6 cellular contexts compared by ENCODE assay signal in the genomic region with DNA sequence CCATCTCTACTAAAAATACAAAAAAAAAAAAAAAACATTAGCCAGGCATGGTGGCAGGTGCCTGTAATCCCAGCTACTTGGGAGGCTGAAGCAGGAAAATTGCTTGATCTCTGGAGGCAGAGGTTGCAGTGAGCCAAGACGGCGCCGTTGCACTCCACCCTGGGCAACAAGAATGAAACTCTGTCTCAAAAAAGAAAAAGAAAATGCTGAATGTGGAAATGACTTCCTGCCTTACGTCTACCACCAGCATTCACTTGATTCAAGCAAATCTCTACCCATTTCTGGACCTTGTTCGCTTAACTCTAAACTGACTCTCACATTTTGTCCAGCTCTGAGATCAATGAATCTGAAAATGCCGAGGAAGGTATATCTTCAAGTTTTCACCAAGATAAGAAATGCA.
"Had no signal": no experiment of that assay in that cellular context is flagged by ENCODE, and none has a peak within 500 bp of the region (broad histone marks: within the 10 kb centered on the region; RNA-seq: fewer than 3 reads in every experiment).

No MANE protein-coding gene starts in this region.

- H3K27me3 Mint-ChIP-seq: IgD-negative memory B cell had no signal

- H3K4me3 ChIP-seq: GM23338 had no signal

- H3K27ac ChIP-seq: HL-60 had no signal

- DNase-seq: H9, HCEC 1CT had no signal

- H3K9me3 Mint-ChIP-seq: GM23338, H9, IgD-negative memory B cell had no signal

- H3K36me3 Mint-ChIP-seq: IgD-negative memory B cell had no signal

- ATAC-seq: GM23338, HepG2 had no signal

- H3K27ac Mint-ChIP-seq: GM23338, H9, IgD-negative memory B cell had no signal

- H3K4me3 Mint-ChIP-seq: GM23338, H9, IgD-negative memory B cell had no signal

- H2AFZ ChIP-seq: GM23338 had no signal

- H3K4me1 Mint-ChIP-seq: H9, IgD-negative memory B cell had no signal

- H3K4me2 ChIP-seq: GM23338 had no signal
